8 cellular contexts compared by ENCODE assay signal in genomic region chr19:1239796-1240737, GRCh38. TPM values are rescaled to one million over a fixed set of nuclear protein-coding genes. Genes with fewer than 3 reads are reported as not detected.
DNase-seq lines count a peak whose midpoint lies in the region; ATAC-seq and TF ChIP-seq lines count a peak whose summit lies in the region.

No MANE protein-coding gene starts in this region.

- TF ChIP-seq CTCF in Caco-2 (IDR thresholded peaks at IDR 0.05; ENCODE audit: insufficient read depth in 1 of 2, low read depth in 1 of 2, low read length in 1 of 2, severe bottlenecking in 1 of 2, unreplicated experiment in 1 of 2) (peak; percentile 51 to 84), WERI-Rb-1 (IDR thresholded peaks at IDR 0.05; ENCODE audit: low read depth, low read length) (peak; percentile 92)

- H3K9me3 ChIP-seq in Caco-2 (no peaks in the 10 kb centered on the region), WERI-Rb-1 (ENCODE audit: severe bottlenecking) (no peaks in the 10 kb centered on the region)

- H3K36me3 Mint-ChIP-seq in Caco-2 (ENCODE audit: insufficient read depth, unreplicated experiment), result peaks cover 13% of the 10 kb centered on the region

- in situ Hi-C loops in T47D (cut with HindIII; ENCODE audit: low pct_unique_long_range_greater_than_20kb, low sequenced_read_pairs), result no loop called here

- H3K27me3 ChIP-seq in Caco-2 (replicated peaks; ENCODE audit: control insufficient read depth, insufficient read depth, low read length), result no peaks in the 10 kb centered on the region
- H3K27me3 ChIP-seq in H7 (ENCODE audit: control insufficient read depth, insufficient read depth, low read length), result no peaks in the 10 kb centered on the region
- H3K27me3 ChIP-seq in WERI-Rb-1 (ENCODE audit: insufficient read depth, low read depth, severe bottlenecking), result no peaks in the 10 kb centered on the region

- H3K27ac Mint-ChIP-seq in Caco-2 (ENCODE audit: unreplicated experiment), result no peak overlapping the region

- intact Hi-C loops in Caco-2 (cut with micrococcal nuclease; ENCODE audit: unreplicated experiment), result no loop called here

- no peaks in the 10 kb centered on the region for H3K9me3 Mint-ChIP-seq in Caco-2 (ENCODE audit: unreplicated experiment)

- BruUV-seq in Caco-2 (replicated peaks; lab: Mats Ljungman, UMichigan), result no TSS peak

- H3K27me3 Mint-ChIP-seq in Caco-2 (ENCODE audit: insufficient read depth, unreplicated experiment), result no peaks in the 10 kb centered on the region

- H3K4me1 ChIP-seq in Caco-2, result peaks cover 36% of the 10 kb centered on the region

- H3K36me3 ChIP-seq in Caco-2 (ENCODE audit: control insufficient read depth, insufficient read depth, low read length) (no peaks in the 10 kb centered on the region), H7 (replicated peaks; ENCODE audit: control insufficient read depth, insufficient read depth, low read length) (peaks cover 3% of the 10 kb centered on the region), WERI-Rb-1 (peaks cover 20% of the 10 kb centered on the region)

- H3K4me3 ChIP-seq in Caco-2 (ENCODE audit: low read depth, low read length), result peak overlapping the region; percentile 45
- peak overlapping the region; percentile 57 for H3K4me3 ChIP-seq in H7 (ENCODE audit: insufficient read depth, low read depth, low read length)
- peak overlapping the region; percentile 55 for H3K4me3 ChIP-seq in WERI-Rb-1 (ENCODE audit: low read depth, low read length)
- peak overlapping the region; percentile 18 to 95 (median 27) for H3K4me3 ChIP-seq in skin epidermis

- peak overlapping the region; percentile 76 for H3K4me3 Mint-ChIP-seq in Caco-2 (ENCODE audit: unreplicated experiment)

- DNase-seq in Caco-2 (peak; percentile 85 to 94), H7 (peak; percentile 100), NCI-H2107 treated with DMSO at 0.1 percent for 48 hours (lab: John Stamatoyannopoulos, UW; ENCODE audit: unreplicated experiment) (peak; percentile 50), WERI-Rb-1 (peak; percentile 91), T47D (ENCODE audit: low read depth in 1 of 2, low spot score in 1 of 2) (peak; percentile 86 to 90), iPS-NIHi11 (ENCODE audit: low spot score) (peak; percentile 98)

- CTCF ChIA-PET in Caco-2 (lab: Charles Lee), result interaction anchor here (0.5 to 2.1 kb wide), 4 partner anchors 17 to 79 kb away, joined by 3 to 23 read pairs (median 4); partner anchors contain the start of gene CIRBP

- POLR2A ChIA-PET in Caco-2 (lab: Charles Lee), result interaction anchor here (1.6 to 2.3 kb wide), 3 partner anchors 27 to 29 kb away, joined by 8 to 30 read pairs (median 8); partner anchors contain the start of gene CIRBP

- ATAC-seq in GM19395 (IDR thresholded peaks at IDR 0.05; ENCODE audit: unreplicated experiment), result no peak

- H3K27ac ChIP-seq in WERI-Rb-1 (peak overlapping the region; percentile 78), skin epidermis (peak overlapping the region in 17 of 21 experiments; percentile 8 to 93 (median 70))

- no peaks in the 10 kb centered on the region for H3K4me1 Mint-ChIP-seq in Caco-2 (ENCODE audit: low read depth, unreplicated experiment)

RNA-seq across cellular contexts. Expression of gene ATP5F1D, which starts 1.5 kb away (rescaled TPM):
- 126 and 140 TPM in 2 replicates for total RNA-seq in Caco-2 (2022)
- 44.7 and 53.1 TPM in 2 replicates for total RNA-seq in H7 (2014; rRNA removed; shearing (Covaris generic))

RNA-seq across cellular contexts. Expression of gene CBARP, which starts 2.3 kb away (rescaled TPM):
- total RNA-seq in Caco-2 (2022), result 7.3 and 9.7 TPM in 2 replicates
- total RNA-seq in H7 (2014; rRNA removed; shearing (Covaris generic)), result 6.7 and 9.8 TPM in 2 replicates

RNA-seq across cellular contexts. Expression of gene MIDN, which starts 8.3 kb away (rescaled TPM):
- total RNA-seq in Caco-2 (2022), result 125 and 128 TPM in 2 replicates
- total RNA-seq in H7 (2014; rRNA removed; shearing (Covaris generic)), result 35.1 and 50.3 TPM in 2 replicates

RNA-seq across cellular contexts. Expression of gene CIRBP, which starts 29.1 kb away (rescaled TPM):
- 289 and 331 TPM in 2 replicates for total RNA-seq in Caco-2 (2022)
- total RNA-seq in H7 (2014; rRNA removed; shearing (Covaris generic)), result 219 and 221 TPM in 2 replicates

RNA-seq across cellular contexts. Expression of gene STK11, which starts 34.5 kb away (rescaled TPM):
- total RNA-seq in Caco-2 (2022), result 56.7 and 58.1 TPM in 2 replicates
- 96.3 and 99.0 TPM in 2 replicates for total RNA-seq in H7 (2014; rRNA removed; shearing (Covaris generic))

Comparison
In these comparisons a context has a peak if more than half of its experiments do, and no peak if none do; other contexts are left out.
1. DNase-seq: peak in every context shown above with its lines; median percentile 100 in H7; 98 in iPS-NIHi11; 91 in WERI-Rb-1; 90 in Caco-2; 88 in T47D; 50 in NCI-H2107 treated with DMSO at 0.1 percent for 48 hours.